In the genomic region with DNA sequence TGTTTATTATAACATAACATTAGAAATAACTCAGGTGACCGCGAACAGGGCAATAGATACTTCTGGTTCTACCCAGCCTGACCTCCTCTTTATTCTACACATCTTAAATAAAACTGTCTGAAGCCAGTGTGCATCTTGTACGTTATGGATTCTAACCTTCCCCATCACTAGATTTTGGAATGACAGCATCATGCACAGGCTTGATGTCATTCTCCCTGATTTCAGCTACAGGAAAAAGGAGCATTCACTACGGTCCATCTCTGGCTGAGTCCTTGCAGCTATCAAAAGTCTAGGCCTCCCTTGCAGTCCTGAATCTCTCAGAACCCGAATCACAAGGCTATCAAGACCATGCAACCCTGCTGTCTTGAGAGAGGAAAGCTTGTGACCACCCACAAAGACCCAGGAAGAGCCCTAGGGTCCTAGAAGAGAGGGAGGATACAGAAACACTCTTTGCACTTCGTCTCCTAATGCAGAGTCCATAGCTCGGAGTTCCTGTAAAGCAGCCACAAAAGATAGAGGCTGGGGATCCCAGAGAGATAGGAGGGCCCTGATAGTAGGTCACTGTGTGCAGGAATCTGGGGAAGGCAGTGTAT, we compare ENCODE assay signal across 10 cellular contexts. TPM values are rescaled to one million over a fixed set of nuclear protein-coding genes. Genes with fewer than 3 reads are reported as not detected.
DNase-seq lines count a peak whose midpoint lies in the region; ATAC-seq lines count a peak whose summit lies in the region.
"Had no signal": no experiment of that assay in that cellular context is flagged by ENCODE, and none has a peak within 500 bp of the region (broad histone marks: within the 10 kb centered on the region; RNA-seq: fewer than 3 reads in every experiment).

No MANE protein-coding gene starts in this region.

- peak overlapping the region; percentile 67 for H3K27ac Mint-ChIP-seq in T-helper 2 cell treated with Interferon-gamma antibody and Interleukin-4, amounts not matched to agents 5 μg/mL and 100 μg/mL, for 36 hours
- H3K27ac Mint-ChIP-seq in IgD-negative memory B cell = peak overlapping the region; percentile 91 to 97 (median 93)
- H3K27ac Mint-ChIP-seq in dendritic cell treated with granulocyte-macrophage colony-stimulating factor and Interleukin-4, amounts not matched to agents 40 ng/mL and 50 ng/mL, for 4 days = peak overlapping the region; percentile 97
- H3K27ac Mint-ChIP-seq in stimulated activated effector memory CD8-positive, alpha-beta T cell treated with anti-CD3 and anti-CD28 coated beads, Interleukin-12 subunit alpha, Interleukin-12 subunit beta, amount 100 ng/mL, for 72 hours = peak overlapping the region; percentile 92

- peaks cover under 1% of the 10 kb centered on the region for H3K27me3 Mint-ChIP-seq in T-helper 2 cell treated with Interferon-gamma antibody and Interleukin-4, amounts not matched to agents 5 μg/mL and 100 μg/mL, for 36 hours (ENCODE audit: low read depth)
- H3K27me3 Mint-ChIP-seq in IgD-negative memory B cell = no peaks in the 10 kb centered on the region
- no peaks in the 10 kb centered on the region for H3K27me3 Mint-ChIP-seq in dendritic cell treated with granulocyte-macrophage colony-stimulating factor and Interleukin-4, amounts not matched to agents 40 ng/mL and 50 ng/mL, for 4 days

- H3K9me3 Mint-ChIP-seq in T-helper 2 cell treated with Interferon-gamma antibody and Interleukin-4, amounts not matched to agents 5 μg/mL and 100 μg/mL, for 36 hours = no peaks in the 10 kb centered on the region
- peaks cover 0 to 3% (median 0%) of the 10 kb centered on the region in 3 donors for H3K9me3 Mint-ChIP-seq in IgD-negative memory B cell
- no peaks in the 10 kb centered on the region for H3K9me3 Mint-ChIP-seq in dendritic cell treated with granulocyte-macrophage colony-stimulating factor and Interleukin-4, amounts not matched to agents 40 ng/mL and 50 ng/mL, for 4 days
- peaks cover under 1% of the 10 kb centered on the region for H3K9me3 Mint-ChIP-seq in stimulated activated effector memory CD8-positive, alpha-beta T cell treated with anti-CD3 and anti-CD28 coated beads, Interleukin-12 subunit alpha, Interleukin-12 subunit beta, amount 100 ng/mL, for 72 hours

- H3K4me1 Mint-ChIP-seq in T-helper 2 cell treated with Interferon-gamma antibody and Interleukin-4, amounts not matched to agents 5 μg/mL and 100 μg/mL, for 36 hours (ENCODE audit: low read depth) = peaks cover 47% of the 10 kb centered on the region
- peaks cover 25 to 42% (median 30%) of the 10 kb centered on the region in 3 donors for H3K4me1 Mint-ChIP-seq in IgD-negative memory B cell
- peaks cover 35% of the 10 kb centered on the region for H3K4me1 Mint-ChIP-seq in dendritic cell treated with granulocyte-macrophage colony-stimulating factor and Interleukin-4, amounts not matched to agents 40 ng/mL and 50 ng/mL, for 4 days (ENCODE audit: low read depth)
- peaks cover 37% of the 10 kb centered on the region for H3K4me1 Mint-ChIP-seq in stimulated activated effector memory CD8-positive, alpha-beta T cell treated with anti-CD3 and anti-CD28 coated beads, Interleukin-12 subunit alpha, Interleukin-12 subunit beta, amount 100 ng/mL, for 72 hours

- DNase-seq in T-helper 2 cell treated with Interferon-gamma antibody and Interleukin-4, amounts not matched to agents 5 μg/mL and 100 μg/mL, for 36 hours (ENCODE audit: low spot score) = no peak
- DNase-seq in T-helper 2 cell (no peak), NCI-H510A (lab: John Stamatoyannopoulos, UW) (no peak), hepatic stellate cell (ENCODE audit: low spot score) (no peak), left lobe of liver (ENCODE audit: low spot score) (no peak)
- DNase-seq in stimulated activated effector memory CD8-positive, alpha-beta T cell treated with anti-CD3 and anti-CD28 coated beads, Interleukin-12 subunit alpha, Interleukin-12 subunit beta, amount 100 ng/mL, for 72 hours (ENCODE audit: low spot score in 2 of 2) = no peak
- DNase-seq: 8988T had no signal

- H3K4me3 Mint-ChIP-seq in T-helper 2 cell treated with Interferon-gamma antibody and Interleukin-4, amounts not matched to agents 5 μg/mL and 100 μg/mL, for 36 hours = peak overlapping the region; percentile 94
- peak overlapping the region; percentile 82 to 98 (median 90) for H3K4me3 Mint-ChIP-seq in IgD-negative memory B cell
- peak overlapping the region; percentile 95 for H3K4me3 Mint-ChIP-seq in dendritic cell treated with granulocyte-macrophage colony-stimulating factor and Interleukin-4, amounts not matched to agents 40 ng/mL and 50 ng/mL, for 4 days
- peak overlapping the region; percentile 87 for H3K4me3 Mint-ChIP-seq in stimulated activated effector memory CD8-positive, alpha-beta T cell treated with anti-CD3 and anti-CD28 coated beads, Interleukin-12 subunit alpha, Interleukin-12 subunit beta, amount 100 ng/mL, for 72 hours

- intact Hi-C loops in dendritic cell treated with granulocyte-macrophage colony-stimulating factor and Interleukin-4, amounts not matched to agents 40 ng/mL and 50 ng/mL, for 4 days (cut with micrococcal nuclease) = loop anchor here (2.0 kb wide), 1 partner anchor 44 kb away; no protein-coding TSS in a partner anchor

- peaks cover 17% of the 10 kb centered on the region for H3K36me3 Mint-ChIP-seq in T-helper 2 cell treated with Interferon-gamma antibody and Interleukin-4, amounts not matched to agents 5 μg/mL and 100 μg/mL, for 36 hours (ENCODE audit: low read depth)
- peaks cover 32% of the 10 kb centered on the region for H3K36me3 Mint-ChIP-seq in IgD-negative memory B cell
- peaks cover 81% of the 10 kb centered on the region for H3K36me3 Mint-ChIP-seq in dendritic cell treated with granulocyte-macrophage colony-stimulating factor and Interleukin-4, amounts not matched to agents 40 ng/mL and 50 ng/mL, for 4 days (ENCODE audit: low read depth)
- peaks cover 45% of the 10 kb centered on the region for H3K36me3 Mint-ChIP-seq in stimulated activated effector memory CD8-positive, alpha-beta T cell treated with anti-CD3 and anti-CD28 coated beads, Interleukin-12 subunit alpha, Interleukin-12 subunit beta, amount 100 ng/mL, for 72 hours

- ATAC-seq in stimulated activated effector memory CD8-positive, alpha-beta T cell treated with anti-CD3 and anti-CD28 coated beads, Interleukin-12 subunit alpha, Interleukin-12 subunit beta, amount 100 ng/mL, for 72 hours = no peak
- no peak for ATAC-seq in left lobe of liver

RNA-seq across cellular contexts. Expression of gene HLA-DPA1, which starts 0.8 kb away (rescaled TPM):
- 2,568 TPM for polyA plus RNA-seq in IgD-negative memory B cell
- 10.8 TPM for total RNA-seq in left lobe of liver
- total RNA-seq: HepG2 had no signal
- polyA plus RNA-seq: HepG2 had no signal

RNA-seq across cellular contexts. Expression of gene HLA-DPB1, which starts 3.2 kb away (rescaled TPM):
- polyA plus RNA-seq in IgD-negative memory B cell = 2,247 TPM
- 11.3 TPM for total RNA-seq in left lobe of liver
- total RNA-seq: HepG2 had no signal
- polyA plus RNA-seq: HepG2 had no signal
